Comparison of ENCODE assay signal across 1 cellular context in the genomic region with DNA sequence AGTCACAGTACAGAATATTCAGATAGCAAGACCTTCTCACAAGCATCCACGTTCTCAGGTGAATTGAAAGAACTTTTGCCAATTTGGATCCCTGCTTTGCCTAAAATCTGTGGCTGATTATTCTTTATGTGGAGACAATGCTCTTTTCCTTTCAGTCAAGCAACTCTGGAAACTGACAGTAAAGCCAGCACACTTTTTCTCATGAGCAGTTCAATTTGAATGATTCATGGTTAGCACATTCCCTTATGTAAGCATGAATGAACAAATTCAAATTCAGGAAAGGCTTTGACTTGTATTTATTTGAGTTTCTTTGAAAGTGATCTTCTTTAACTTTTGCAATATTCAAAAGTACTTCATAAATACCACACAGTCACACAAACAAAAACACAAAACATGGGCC.
TF ChIP-seq lines count a peak whose summit lies in the region.

No MANE protein-coding gene starts in this region.

TF ChIP-seq in IMR-90, 13 proteins besides CTCF, POLR2A, EP300 and RAD21 (continued from another document):
- TF ChIP-seq, protein P1, sequence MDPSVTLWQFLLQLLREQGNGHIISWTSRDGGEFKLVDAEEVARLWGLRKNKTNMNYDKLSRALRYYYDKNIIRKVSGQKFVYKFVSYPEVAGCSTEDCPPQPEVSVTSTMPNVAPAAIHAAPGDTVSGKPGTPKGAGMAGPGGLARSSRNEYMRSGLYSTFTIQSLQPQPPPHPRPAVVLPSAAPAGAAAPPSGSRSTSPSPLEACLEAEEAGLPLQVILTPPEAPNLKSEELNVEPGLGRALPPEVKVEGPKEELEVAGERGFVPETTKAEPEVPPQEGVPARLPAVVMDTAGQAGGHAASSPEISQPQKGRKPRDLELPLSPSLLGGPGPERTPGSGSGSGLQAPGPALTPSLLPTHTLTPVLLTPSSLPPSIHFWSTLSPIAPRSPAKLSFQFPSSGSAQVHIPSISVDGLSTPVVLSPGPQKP (IDR thresholded peaks at IDR 0.05; ENCODE audit: borderline replicate concordance, low read depth, low read length): no peak
- TF ChIP-seq RCOR1 (IDR thresholded peaks at IDR 0.05; ENCODE audit: insufficient replicate concordance, low read length) (no peak), MXI1 (IDR thresholded peaks at IDR 0.05; ENCODE audit: borderline replicate concordance, low read depth, low read length) (no peak), MAZ (IDR thresholded peaks at IDR 0.05; ENCODE audit: borderline replicate concordance, low read depth, low read length) (no peak), SMC3 (IDR thresholded peaks at IDR 0.05; ENCODE audit: low read depth, low read length) (no peak), NFE2L2 (IDR thresholded peaks at IDR 0.05; ENCODE audit: low read depth, low read length) (no peak)
